ENCODE assay signal across 39 cellular contexts in genomic region chr3:52513281-52513680, GRCh38. TPM values are rescaled to one million over a fixed set of nuclear protein-coding genes. Genes with fewer than 3 reads are reported as not detected.
"Had no signal": no experiment of that assay in that cellular context is flagged by ENCODE, and none has a peak within 500 bp of the region (broad histone marks: within the 10 kb centered on the region; RNA-seq: fewer than 3 reads in every experiment).

No MANE protein-coding gene starts in this region.

- H3K27me3 Mint-ChIP-seq: activated naive CD4-positive, alpha-beta T cell treated with anti-CD3 and anti-CD28 coated beads, Interleukin-2, amount 50 U/mL, for 24 hours; activated naive CD8-positive, alpha-beta T cell; activated naive CD8-positive, alpha-beta T cell treated with anti-CD3 and anti-CD28 coated beads for 36 hours; activated naive CD8-positive, alpha-beta T cell treated with anti-CD3 and anti-CD28 coated beads, Interleukin-2, amount 50 U/mL, for 24 hours; activated T-cell treated with anti-CD3 and anti-CD28 coated beads, Interleukin-2, amount 50 U/mL, for 24 hours; activated T-helper 17 cell treated with anti-CD3 and anti-CD28 coated beads, Interleukin-2, amount 50 U/mL, for 72 hours; brain; central memory CD8-positive, alpha-beta T cell had no signal

- ATAC-seq: activated naive CD4-positive, alpha-beta T cell treated with anti-CD3 and anti-CD28 coated beads, Interleukin-2, amount 50 U/mL, for 72 hours; activated naive CD8-positive, alpha-beta T cell treated with anti-CD3 and anti-CD28 coated beads, Interleukin-2, amount 50 U/mL, for 24 hours; activated T-cell treated with anti-CD3 and anti-CD28 coated beads, Interleukin-2, amount 50 U/mL, for 4 hours; activated T-cell treated with anti-CD3 and anti-CD28 coated beads, Interleukin-2, amount 50 U/mL, for 72 hours; activated T-helper 17 cell treated with anti-CD3 and anti-CD28 coated beads, Interleukin-2, amount 50 U/mL, for 72 hours; body of pancreas had no signal

- DNase-seq: activated effector memory CD4-positive, alpha-beta T cell treated with anti-CD3 and anti-CD28 coated beads, Interleukin-2, amount 50 U/mL, for 16 hours; activated effector memory CD4-positive, alpha-beta T cell treated with Interleukin-2 at 50 U/mL for 16 hours; activated gamma-delta T cell treated with Interleukin-2 at 50 U/mL for 16 hours; activated naive CD4-positive, alpha-beta T cell; activated naive CD4-positive, alpha-beta T cell treated with anti-CD3 and anti-CD28 coated beads for 36 hours; activated naive CD4-positive, alpha-beta T cell treated with anti-CD3 and anti-CD28 coated beads, Interleukin-2, amount 10 ng/mL, durations not matched to agents 7 days and 5 days; activated naive CD4-positive, alpha-beta T cell treated with anti-CD3 and anti-CD28 coated beads, Interleukin-2, amount 50 U/mL, for 16 hours; activated naive CD4-positive, alpha-beta T cell treated with Interleukin-2 at 50 U/mL for 16 hours; activated naive CD8-positive, alpha-beta T cell treated with anti-CD3 and anti-CD28 coated beads for 36 hours; activated naive CD8-positive, alpha-beta T cell treated with anti-CD3 and anti-CD28 coated beads, Interleukin-2, amount 10 ng/mL, durations not matched to agents 7 days and 5 days; activated naive CD8-positive, alpha-beta T cell treated with anti-CD3 and anti-CD28 coated beads, Interleukin-2, amount 50 U/mL, for 24 hours; activated T-cell treated with anti-CD3 and anti-CD28 coated beads, Interleukin-2, amount 50 U/mL, for 1 hour; activated T-cell treated with anti-CD3 and anti-CD28 coated beads, Interleukin-2, amount 50 U/mL, for 24 hours; activated T-cell treated with anti-CD3 and anti-CD28 coated beads, Interleukin-2, amount 50 U/mL, for 4 hours; activated T-cell treated with anti-CD3 and anti-CD28 coated beads, Interleukin-2, amount 50 U/mL, for 48 hours; activated T-cell treated with anti-CD3 and anti-CD28 coated beads, Interleukin-2, amount 50 U/mL, for 72 hours; adrenal gland; amniotic stem cell; amygdala; anterior cingulate cortex; aorta; body of pancreas; brain microvascular endothelial cell; caudate nucleus; central memory CD4-positive, alpha-beta T cell; cerebellar nuclear complex had no signal

- H3K9me3 ChIP-seq: adrenal gland, ascending aorta, body of pancreas, breast epithelium had no signal

- H3K27me3 ChIP-seq: adrenal gland, ascending aorta, body of pancreas, brain microvascular endothelial cell, breast epithelium, cardiac muscle cell had no signal

- H3K36me3 Mint-ChIP-seq: activated naive CD4-positive, alpha-beta T cell treated with anti-CD3 and anti-CD28 coated beads, Interleukin-2, amount 10 ng/mL, durations not matched to agents 7 days and 5 days; activated naive CD4-positive, alpha-beta T cell treated with anti-CD3 and anti-CD28 coated beads, Interleukin-2, amount 50 U/mL, for 24 hours; activated naive CD4-positive, alpha-beta T cell treated with anti-CD3 and anti-CD28 coated beads, Interleukin-2, amount 50 U/mL, for 72 hours; activated naive CD8-positive, alpha-beta T cell; activated naive CD8-positive, alpha-beta T cell treated with anti-CD3 and anti-CD28 coated beads for 36 hours; activated naive CD8-positive, alpha-beta T cell treated with anti-CD3 and anti-CD28 coated beads, Interleukin-2, amount 10 ng/mL, durations not matched to agents 7 days and 5 days; brain had no signal

- FAIRE-seq: astrocyte had no signal

- H3K4me1 Mint-ChIP-seq: activated naive CD4-positive, alpha-beta T cell treated with anti-CD3 and anti-CD28 coated beads, Interleukin-2, amount 10 ng/mL, durations not matched to agents 7 days and 5 days; activated naive CD4-positive, alpha-beta T cell treated with anti-CD3 and anti-CD28 coated beads, Interleukin-2, amount 50 U/mL, for 24 hours; activated naive CD8-positive, alpha-beta T cell treated with anti-CD3 and anti-CD28 coated beads for 36 hours; activated naive CD8-positive, alpha-beta T cell treated with anti-CD3 and anti-CD28 coated beads, Interleukin-2, amount 10 ng/mL, durations not matched to agents 7 days and 5 days; activated naive CD8-positive, alpha-beta T cell treated with anti-CD3 and anti-CD28 coated beads, Interleukin-2, amount 50 U/mL, for 24 hours; activated T-helper 17 cell treated with anti-CD3 and anti-CD28 coated beads, Interleukin-2, amount 50 U/mL, for 72 hours; brain; central memory CD8-positive, alpha-beta T cell had no signal

- H3K27ac Mint-ChIP-seq: activated naive CD4-positive, alpha-beta T cell treated with anti-CD3 and anti-CD28 coated beads for 36 hours; activated naive CD4-positive, alpha-beta T cell treated with anti-CD3 and anti-CD28 coated beads, Interleukin-2, amount 10 ng/mL, durations not matched to agents 7 days and 5 days; activated naive CD4-positive, alpha-beta T cell treated with anti-CD3 and anti-CD28 coated beads, Interleukin-2, amount 50 U/mL, for 24 hours; activated naive CD4-positive, alpha-beta T cell treated with anti-CD3 and anti-CD28 coated beads, Interleukin-2, amount 50 U/mL, for 72 hours; activated naive CD8-positive, alpha-beta T cell; activated naive CD8-positive, alpha-beta T cell treated with anti-CD3 and anti-CD28 coated beads for 36 hours; activated naive CD8-positive, alpha-beta T cell treated with anti-CD3 and anti-CD28 coated beads, Interleukin-2, amount 10 ng/mL, durations not matched to agents 7 days and 5 days; activated naive CD8-positive, alpha-beta T cell treated with anti-CD3 and anti-CD28 coated beads, Interleukin-2, amount 50 U/mL, for 24 hours; activated T-cell treated with anti-CD3 and anti-CD28 coated beads, Interleukin-2, amount 50 U/mL, for 24 hours; activated T-cell treated with anti-CD3 and anti-CD28 coated beads, Interleukin-2, amount 50 U/mL, for 72 hours; activated T-helper 1 cell treated with anti-CD3 and anti-CD28 coated beads, Interleukin-12 subunit alpha, Interleukin-12 subunit beta, Interleukin-2, Interleukin-4 antibody, amounts not matched to agents 30 ng/mL and 10 ng/mL and 1 ng/mL, durations not matched to agents 14 hours and 24 hours and 36 hours; activated T-helper 17 cell treated with anti-CD3 and anti-CD28 coated beads, Interleukin-2, amount 50 U/mL, for 72 hours; activated T-helper 2 cell treated with anti-CD3 and anti-CD28 coated beads, Interferon-gamma antibody, Interleukin-2, Interleukin-4, amounts not matched to agents 10 μg/mL and 5 μg/mL and 100 μg/mL, durations not matched to agents 14 hours and 24 hours and 36 hours; brain had no signal

- H3K4me3 Mint-ChIP-seq: activated naive CD4-positive, alpha-beta T cell treated with anti-CD3 and anti-CD28 coated beads for 36 hours; activated naive CD4-positive, alpha-beta T cell treated with anti-CD3 and anti-CD28 coated beads, Interleukin-2, amount 10 ng/mL, durations not matched to agents 7 days and 5 days; activated naive CD4-positive, alpha-beta T cell treated with anti-CD3 and anti-CD28 coated beads, Interleukin-2, amount 50 U/mL, for 24 hours; activated naive CD8-positive, alpha-beta T cell; activated naive CD8-positive, alpha-beta T cell treated with anti-CD3 and anti-CD28 coated beads for 36 hours; activated naive CD8-positive, alpha-beta T cell treated with anti-CD3 and anti-CD28 coated beads, Interleukin-2, amount 10 ng/mL, durations not matched to agents 7 days and 5 days; activated naive CD8-positive, alpha-beta T cell treated with anti-CD3 and anti-CD28 coated beads, Interleukin-2, amount 50 U/mL, for 24 hours; activated T-cell treated with anti-CD3 and anti-CD28 coated beads, Interleukin-2, amount 50 U/mL, for 24 hours; activated T-cell treated with anti-CD3 and anti-CD28 coated beads, Interleukin-2, amount 50 U/mL, for 4 hours; activated T-cell treated with anti-CD3 and anti-CD28 coated beads, Interleukin-2, amount 50 U/mL, for 72 hours; activated T-helper 1 cell treated with anti-CD3 and anti-CD28 coated beads, Interleukin-12 subunit alpha, Interleukin-12 subunit beta, Interleukin-2, Interleukin-4 antibody, amounts not matched to agents 30 ng/mL and 10 ng/mL and 1 ng/mL, durations not matched to agents 14 hours and 24 hours and 36 hours; activated T-helper 17 cell treated with anti-CD3 and anti-CD28 coated beads, Interleukin-2, amount 50 U/mL, for 72 hours; brain; central memory CD8-positive, alpha-beta T cell had no signal

- H3K27ac ChIP-seq: adrenal gland, ascending aorta, body of pancreas, brain microvascular endothelial cell, breast epithelium, cardiac muscle cell had no signal

- H3K4me1 ChIP-seq: adrenal gland, ascending aorta, body of pancreas, breast epithelium had no signal

- H3K36me3 ChIP-seq: ascending aorta, brain microvascular endothelial cell, breast epithelium, cardiac muscle cell had no signal

- H3K4me3 ChIP-seq: adrenal gland, ascending aorta, body of pancreas, breast epithelium, cardiac muscle cell had no signal

- H3K9me3 Mint-ChIP-seq: activated naive CD4-positive, alpha-beta T cell treated with anti-CD3 and anti-CD28 coated beads for 36 hours; activated naive CD4-positive, alpha-beta T cell treated with anti-CD3 and anti-CD28 coated beads, Interleukin-2, amount 10 ng/mL, durations not matched to agents 7 days and 5 days; activated naive CD4-positive, alpha-beta T cell treated with anti-CD3 and anti-CD28 coated beads, Interleukin-2, amount 50 U/mL, for 24 hours; activated naive CD4-positive, alpha-beta T cell treated with anti-CD3 and anti-CD28 coated beads, Interleukin-2, amount 50 U/mL, for 72 hours; activated naive CD8-positive, alpha-beta T cell treated with anti-CD3 and anti-CD28 coated beads for 36 hours; activated naive CD8-positive, alpha-beta T cell treated with anti-CD3 and anti-CD28 coated beads, Interleukin-2, amount 10 ng/mL, durations not matched to agents 7 days and 5 days; activated naive CD8-positive, alpha-beta T cell treated with anti-CD3 and anti-CD28 coated beads, Interleukin-2, amount 50 U/mL, for 24 hours; activated T-cell treated with anti-CD3 and anti-CD28 coated beads, Interleukin-2, amount 50 U/mL, for 24 hours; activated T-cell treated with anti-CD3 and anti-CD28 coated beads, Interleukin-2, amount 50 U/mL, for 4 hours; activated T-cell treated with anti-CD3 and anti-CD28 coated beads, Interleukin-2, amount 50 U/mL, for 72 hours; activated T-helper 1 cell treated with anti-CD3 and anti-CD28 coated beads, Interleukin-12 subunit alpha, Interleukin-12 subunit beta, Interleukin-2, Interleukin-4 antibody, amounts not matched to agents 30 ng/mL and 10 ng/mL and 1 ng/mL, durations not matched to agents 14 hours and 24 hours and 36 hours; activated T-helper 17 cell treated with anti-CD3 and anti-CD28 coated beads, Interleukin-2, amount 50 U/mL, for 72 hours; activated T-helper 2 cell treated with anti-CD3 and anti-CD28 coated beads, Interferon-gamma antibody, Interleukin-2, Interleukin-4, amounts not matched to agents 10 μg/mL and 5 μg/mL and 100 μg/mL, durations not matched to agents 14 hours and 24 hours and 36 hours; central memory CD8-positive, alpha-beta T cell had no signal

RNA-seq across cellular contexts. Expression of gene STAB1, which starts 18.1 kb away (rescaled TPM):
- total RNA-seq: chondrocyte had no signal
- polyA plus RNA-seq: cardiac muscle cell had no signal

RNA-seq across cellular contexts. Expression of gene UQCC5, which starts 23.1 kb away (rescaled TPM):
- total RNA-seq: ascending aorta had no signal
